33 cellular contexts compared by ENCODE assay signal in genomic region chr15:78574944-78575343, GRCh38. TPM values are rescaled to one million over a fixed set of nuclear protein-coding genes. Genes with fewer than 3 reads are reported as not detected.
"Had no signal": no experiment of that assay in that cellular context is flagged by ENCODE, and none has a peak within 500 bp of the region (broad histone marks: within the 10 kb centered on the region; RNA-seq: fewer than 3 reads in every experiment).

No MANE protein-coding gene starts in this region.

- H3K9me3 Mint-ChIP-seq: activated B cell treated with CpG ODN at 0.5 μM for 24 hours; activated CD8-positive, alpha-beta T cell treated with anti-CD3 and anti-CD28 coated beads for 36 hours; activated T-cell treated with anti-CD3 and anti-CD28 coated beads, Interleukin-2, amount 50 U/mL, for 4 hours; activated T-helper 17 cell treated with anti-CD3 and anti-CD28 coated beads, Interleukin-2, amount 50 U/mL, for 72 hours; central memory CD8-positive, alpha-beta T cell; dendritic cell treated with granulocyte-macrophage colony-stimulating factor and Interleukin-4, amounts not matched to agents 40 ng/mL and 50 ng/mL, for 4 days had no signal

- H3K9me3 ChIP-seq: esophagus muscularis mucosa, gastrocnemius medialis, heart left ventricle had no signal

- H3K27me3 Mint-ChIP-seq: activated B cell treated with CpG ODN at 0.5 μM for 24 hours; activated CD8-positive, alpha-beta T cell treated with anti-CD3 and anti-CD28 coated beads for 36 hours; activated T-helper 17 cell treated with anti-CD3 and anti-CD28 coated beads, Interleukin-2, amount 50 U/mL, for 72 hours; central memory CD8-positive, alpha-beta T cell had no signal

- H3K36me3 Mint-ChIP-seq: activated naive CD8-positive, alpha-beta T cell had no signal

- H3K4me3 ChIP-seq: coronary artery, dorsolateral prefrontal cortex, esophagus muscularis mucosa, gastrocnemius medialis, heart left ventricle had no signal

- H3K27ac ChIP-seq: brain microvascular endothelial cell, coronary artery, dorsolateral prefrontal cortex, esophagus muscularis mucosa, foreskin keratinocyte, gastrocnemius medialis, heart left ventricle, WERI-Rb-1 had no signal

- H3K36me3 ChIP-seq: brain microvascular endothelial cell, esophagus muscularis mucosa, gastrocnemius medialis, heart left ventricle had no signal

- ATAC-seq: activated CD4-positive, CD25-positive, alpha-beta regulatory T cell treated with anti-CD3 and anti-CD28 coated beads, Interleukin-2, amount 50 U/mL, for 24 hours; activated CD8-positive, alpha-beta T cell treated with anti-CD3 and anti-CD28 coated beads for 36 hours; activated T-cell treated with anti-CD3 and anti-CD28 coated beads, Interleukin-2, amount 50 U/mL, for 4 hours; activated T-helper 17 cell treated with anti-CD3 and anti-CD28 coated beads, Interleukin-2, amount 50 U/mL, for 72 hours; foreskin keratinocyte; gastrocnemius medialis; heart left ventricle had no signal

- H3K4me3 Mint-ChIP-seq: activated B cell treated with CpG ODN at 0.5 μM for 24 hours; activated CD8-positive, alpha-beta T cell treated with anti-CD3 and anti-CD28 coated beads for 36 hours; activated naive CD8-positive, alpha-beta T cell; activated T-cell treated with anti-CD3 and anti-CD28 coated beads, Interleukin-2, amount 50 U/mL, for 4 hours; activated T-helper 17 cell treated with anti-CD3 and anti-CD28 coated beads, Interleukin-2, amount 50 U/mL, for 72 hours; central memory CD8-positive, alpha-beta T cell; dendritic cell treated with granulocyte-macrophage colony-stimulating factor and Interleukin-4, amounts not matched to agents 40 ng/mL and 50 ng/mL, for 4 days had no signal

- DNase-seq: activated B cell treated with CpG ODN at 0.5 μM for 24 hours; activated CD4-positive, alpha-beta T cell treated with anti-CD3 and anti-CD28 coated beads for 48 hours; activated CD4-positive, alpha-beta T cell treated with anti-CD3 and anti-CD28 coated beads, Interleukin-2, amount 50 U/mL, for 1 hour; activated CD4-positive, alpha-beta T cell treated with anti-CD3 and anti-CD28 coated beads, Interleukin-2, amount 50 U/mL, for 48 hours; activated CD8-positive, alpha-beta memory T cell treated with anti-CD3 and anti-CD28 coated beads for 24 hours; activated CD8-positive, alpha-beta T cell treated with anti-CD3 and anti-CD28 coated beads for 36 hours; activated effector memory CD4-positive, alpha-beta T cell treated with Interleukin-2 at 50 U/mL for 16 hours; activated gamma-delta T cell treated with Interleukin-2 at 50 U/mL for 16 hours; activated naive CD4-positive, alpha-beta T cell treated with anti-CD3 and anti-CD28 coated beads, Interleukin-2, amount 50 U/mL, for 16 hours; activated naive CD4-positive, alpha-beta T cell treated with Interleukin-2 at 50 U/mL for 16 hours; activated T-cell treated with anti-CD3 and anti-CD28 coated beads, Interleukin-2, amount 50 U/mL, for 4 hours; amniotic stem cell; anterior cingulate cortex; brain microvascular endothelial cell; dorsolateral prefrontal cortex; effector memory CD4-positive, alpha-beta T cell; erythroblast; foreskin keratinocyte; gastrocnemius medialis; glutamatergic neuron; heart left ventricle; T-helper 9 cell; WERI-Rb-1 had no signal

- H3K27me3 ChIP-seq: brain microvascular endothelial cell, foreskin keratinocyte had no signal

- FAIRE-seq: astrocyte, bronchial epithelial cell had no signal

- H3K4me1 ChIP-seq: esophagus muscularis mucosa, foreskin keratinocyte, gastrocnemius medialis had no signal

- H3K27ac Mint-ChIP-seq: activated B cell treated with CpG ODN at 0.5 μM for 24 hours; activated CD8-positive, alpha-beta T cell treated with anti-CD3 and anti-CD28 coated beads for 36 hours; activated naive CD8-positive, alpha-beta T cell; activated T-helper 17 cell treated with anti-CD3 and anti-CD28 coated beads, Interleukin-2, amount 50 U/mL, for 72 hours; dendritic cell treated with granulocyte-macrophage colony-stimulating factor and Interleukin-4, amounts not matched to agents 40 ng/mL and 50 ng/mL, for 4 days had no signal

- H3K4me1 Mint-ChIP-seq: activated T-helper 17 cell treated with anti-CD3 and anti-CD28 coated beads, Interleukin-2, amount 50 U/mL, for 72 hours; central memory CD8-positive, alpha-beta T cell had no signal

RNA-seq across cellular contexts. Expression of gene CHRNA3, which starts 45.9 kb away (rescaled TPM):
- total RNA-seq: activated B cell treated with CpG ODN at 0.5 μM for 24 hours; activated CD8-positive, alpha-beta T cell treated with anti-CD3 and anti-CD28 coated beads for 36 hours; activated T-cell treated with anti-CD3 and anti-CD28 coated beads, Interleukin-2, amount 50 U/mL, for 4 hours; activated T-helper 17 cell treated with anti-CD3 and anti-CD28 coated beads, Interleukin-2, amount 50 U/mL, for 72 hours; astrocyte; bronchial epithelial cell; foreskin keratinocyte; T-helper 2 cell treated with Interferon-gamma antibody and Interleukin-4, amounts not matched to agents 100 ng/mL and 5 ng/mL, for 36 hours had no signal
- polyA plus RNA-seq: foreskin keratinocyte had no signal
